In the genomic region with DNA sequence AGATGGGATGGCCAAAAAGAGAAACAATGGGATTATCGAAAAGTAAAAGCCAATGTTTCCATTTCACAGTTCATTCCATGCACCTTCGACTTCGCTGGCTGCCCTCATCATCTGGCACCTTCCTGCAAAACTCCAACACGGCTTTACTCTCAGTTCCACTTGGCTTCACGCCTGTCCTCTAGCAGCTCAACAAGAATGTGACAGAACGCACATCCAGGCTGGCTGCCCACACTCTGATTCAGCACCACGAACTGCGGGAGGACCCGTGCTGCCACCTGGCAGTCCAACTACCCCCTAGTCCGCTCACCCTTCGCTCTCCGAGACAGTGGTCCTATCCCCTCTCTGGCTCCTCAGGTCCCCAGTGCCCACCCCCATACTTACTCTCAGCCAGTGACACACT, we compare ENCODE assay signal across 1 cellular context.
TF ChIP-seq lines count a peak whose summit lies in the region.

No MANE protein-coding gene starts in this region.

TF ChIP-seq in liver, 16 proteins besides CTCF, POLR2A, EP300 and RAD21 (continued from another document):
- TF ChIP-seq ZBTB33 (IDR thresholded peaks at IDR 0.05) (peak; percentile 51), SP1 (IDR thresholded peaks at IDR 0.05) (peak; percentile 42), RXRA (IDR thresholded peaks at IDR 0.05) (peak in 1 of 2 donors; percentile 82), FOXA2 (IDR thresholded peaks at IDR 0.05) (peak; percentile 33), JUND (IDR thresholded peaks at IDR 0.05) (no peak), TAF1 (conservative IDR thresholded peaks at IDR 0.05) (no peak), YY1 (IDR thresholded peaks at IDR 0.05) (peak; percentile 38)
- TF ChIP-seq, protein P1, sequence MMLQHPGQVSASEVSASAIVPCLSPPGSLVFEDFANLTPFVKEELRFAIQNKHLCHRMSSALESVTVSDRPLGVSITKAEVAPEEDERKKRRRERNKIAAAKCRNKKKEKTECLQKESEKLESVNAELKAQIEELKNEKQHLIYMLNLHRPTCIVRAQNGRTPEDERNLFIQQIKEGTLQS (IDR thresholded peaks at IDR 0.05) = no peak
TF ChIP-seq in liver: peak in this region for 10.
